Comparison of ENCODE assay signal across 1 cellular context in the genomic region with DNA sequence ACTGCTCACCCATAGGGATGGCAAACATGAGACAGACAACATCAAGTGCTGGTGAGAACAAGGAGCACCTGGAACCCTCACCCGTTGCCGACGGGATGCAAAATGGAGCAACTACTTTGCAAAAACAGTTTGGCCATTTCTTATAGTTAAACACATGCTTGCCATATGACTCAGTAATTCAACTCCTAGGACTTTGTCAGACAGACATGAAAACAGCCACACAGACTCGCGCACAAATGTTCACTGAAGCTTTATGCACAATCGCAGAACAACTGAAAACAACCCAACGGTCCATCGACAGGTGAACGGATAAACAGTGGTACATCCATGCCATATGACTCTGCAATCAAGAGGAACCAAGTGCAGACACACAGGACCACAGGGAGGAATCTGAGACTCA.
TF ChIP-seq lines count a peak whose summit lies in the region.

No MANE protein-coding gene starts in this region.

TF ChIP-seq in H1, 55 proteins besides CTCF, POLR2A, EP300 and RAD21:
- no peak for TF ChIP-seq JUN (IDR thresholded peaks at IDR 0.05; ENCODE audit: low read depth, low read length)
- TF ChIP-seq CBX8 (IDR thresholded peaks at IDR 0.05; ENCODE audit: borderline replicate concordance, low read depth, low read length), result no peak
- TF ChIP-seq POU5F1 (IDR thresholded peaks at IDR 0.05; ENCODE audit: low read depth, low read length), result no peak
- no peak for TF ChIP-seq TEAD4 (IDR thresholded peaks at IDR 0.05; ENCODE audit: low read depth, low read length)
- TF ChIP-seq TCF12 (IDR thresholded peaks at IDR 0.05; ENCODE audit: low read depth, low read length), result no peak
- no peak for TF ChIP-seq RFX5 (IDR thresholded peaks at IDR 0.05; ENCODE audit: borderline replicate concordance, low read depth, low read length)
- TF ChIP-seq CHD2 (IDR thresholded peaks at IDR 0.05; ENCODE audit: low read length), result no peak
- TF ChIP-seq POLR2AphosphoS5 (IDR thresholded peaks at IDR 0.05; ENCODE audit: low read depth, low read length), result no peak
- TF ChIP-seq SIN3A (conservative IDR thresholded peaks at IDR 0.05 in 1 of 2, IDR thresholded peaks at IDR 0.05 in 1 of 2; ENCODE audit: low read depth in 1 of 2, low read length in 2 of 2), result no peak
- TF ChIP-seq HDAC2 (IDR thresholded peaks at IDR 0.05; ENCODE audit: borderline replicate concordance in 1 of 2, low read depth in 2 of 2, low read length in 2 of 2), result no peak
- no peak for TF ChIP-seq GABPA (IDR thresholded peaks at IDR 0.05; ENCODE audit: borderline replicate concordance, insufficient read depth, low read length)
TF ChIP-seq in H1: peak in this region for 0.
